ENCODE assay signal across 18 cellular contexts in genomic region chr12:11853126-11853525, GRCh38.
DNase-seq lines count a peak whose midpoint lies in the region; ATAC-seq and TF ChIP-seq lines count a peak whose summit lies in the region.
"Had no signal": no experiment of that assay in that cellular context is flagged by ENCODE, and none has a peak within 500 bp of the region (broad histone marks: within the 10 kb centered on the region; RNA-seq: fewer than 3 reads in every experiment).

No MANE protein-coding gene starts in this region.

- no peak overlapping the region for H2AFZ ChIP-seq in smooth muscle cell (ENCODE audit: low read depth)

- no peaks in the 10 kb centered on the region for H3K79me2 ChIP-seq in smooth muscle cell (ENCODE audit: low read depth)

- peaks cover 15 to 34% of the 10 kb centered on the region in 2 donors for H3K4me1 Mint-ChIP-seq in stimulated activated naive B cell treated with anti-CD40 and anti-IgM and Interleukin-4, amounts not matched to agents 10 μg/mL and 1 μg/mL and 100 μg/mL, for 72 hours

- no peak for ATAC-seq in gastroesophageal sphincter
- no peak for ATAC-seq in stimulated activated naive B cell treated with anti-CD40 and anti-IgM and Interleukin-4, amounts not matched to agents 10 μg/mL and 1 μg/mL and 100 μg/mL, for 72 hours (replicated peaks)
- ATAC-seq: activated T-cell treated with anti-CD3 and anti-CD28 coated beads, Interleukin-2, amount 50 U/mL, for 4 hours had no signal

- no peak for TF ChIP-seq POLR2A in gastroesophageal sphincter (IDR thresholded peaks at IDR 0.05)

- no peak overlapping the region for H3K27ac Mint-ChIP-seq in stimulated activated naive B cell treated with anti-CD40 and anti-IgM and Interleukin-4, amounts not matched to agents 10 μg/mL and 1 μg/mL and 100 μg/mL, for 72 hours
- H3K27ac Mint-ChIP-seq: HFFc6; memory B cell; T-helper 2 cell treated with Interferon-gamma antibody and Interleukin-4, amounts not matched to agents 5 μg/mL and 100 μg/mL, for 36 hours had no signal

- DNase-seq in NCI-H1694 treated with DMSO at 0.1 percent for 48 hours (lab: John Stamatoyannopoulos, UW) = peak; percentile 21
- no peak for DNase-seq in NCI-H1694 (lab: John Stamatoyannopoulos, UW)
- peak; percentile 46 for DNase-seq in NCI-H1417 treated with DMSO at 0.1 percent for 48 hours (lab: John Stamatoyannopoulos, UW)
- peak; percentile 74 for DNase-seq in NCI-H748 (lab: John Stamatoyannopoulos, UW; ENCODE audit: unreplicated experiment)
- DNase-seq in stimulated activated naive B cell treated with anti-CD40 and anti-IgM and Interleukin-4, amounts not matched to agents 10 μg/mL and 1 μg/mL and 100 μg/mL, for 72 hours = no peak
- DNase-seq in smooth muscle cell (lab: John Stamatoyannopoulos, UW; ENCODE audit: unreplicated experiment) = no peak
- no peak for DNase-seq in NCI-H526 treated with DMSO at 0.1 percent for 48 hours (lab: John Stamatoyannopoulos, UW)
- DNase-seq: activated CD4-positive, alpha-beta T cell treated with anti-CD3 and anti-CD28 coated beads, Interleukin-2, amount 50 U/mL, for 1 hour; activated T-cell treated with anti-CD3 and anti-CD28 coated beads, Interleukin-2, amount 50 U/mL, for 4 hours; glutamatergic neuron; HFFc6; immature natural killer cell; NCI-H524 treated with DMSO at 0.1 percent for 48 hours; nephron progenitor cell had no signal

- peaks cover 2 to 36% (median 3%) of the 10 kb centered on the region in 3 donors for H3K4me1 ChIP-seq in gastroesophageal sphincter
- H3K4me1 ChIP-seq in smooth muscle cell (ENCODE audit: low read depth) = peaks cover 3% of the 10 kb centered on the region

- H4K20me1 ChIP-seq in smooth muscle cell (ENCODE audit: low read depth) = peaks cover 10% of the 10 kb centered on the region

- H3K27me3 Mint-ChIP-seq in stimulated activated naive B cell treated with anti-CD40 and anti-IgM and Interleukin-4, amounts not matched to agents 10 μg/mL and 1 μg/mL and 100 μg/mL, for 72 hours = no peaks in the 10 kb centered on the region
- H3K27me3 Mint-ChIP-seq: memory B cell had no signal

- H3K4me3 Mint-ChIP-seq in stimulated activated naive B cell treated with anti-CD40 and anti-IgM and Interleukin-4, amounts not matched to agents 10 μg/mL and 1 μg/mL and 100 μg/mL, for 72 hours = no peak overlapping the region
- H3K4me3 Mint-ChIP-seq: activated T-cell treated with anti-CD3 and anti-CD28 coated beads, Interleukin-2, amount 50 U/mL, for 4 hours; HFFc6; immature natural killer cell; memory B cell; nephron progenitor cell; T-helper 2 cell treated with Interferon-gamma antibody and Interleukin-4, amounts not matched to agents 5 μg/mL and 100 μg/mL, for 36 hours had no signal

- H3K4me2 ChIP-seq in smooth muscle cell = no peak overlapping the region

- H3K4me3 ChIP-seq in gastroesophageal sphincter (no peak overlapping the region), smooth muscle cell (no peak overlapping the region)
- H3K4me3 ChIP-seq: suprapubic skin had no signal

- no peaks in the 10 kb centered on the region for H3K9me3 ChIP-seq in gastroesophageal sphincter
- no peaks in the 10 kb centered on the region for H3K9me3 ChIP-seq in smooth muscle cell (replicated peaks; ENCODE audit: low read depth)
- H3K9me3 ChIP-seq: suprapubic skin had no signal

- H3K36me3 ChIP-seq in gastroesophageal sphincter (peaks cover 0 to 51% of the 10 kb centered on the region in 2 donors), smooth muscle cell (ENCODE audit: low read depth) (peaks cover 3% of the 10 kb centered on the region)

- H3F3A ChIP-seq in smooth muscle cell (ENCODE audit: low read depth) = no peaks in the 10 kb centered on the region

- no peak for TF ChIP-seq CTCF in gastroesophageal sphincter (IDR thresholded peaks at IDR 0.05)
- no peak for TF ChIP-seq CTCF in smooth muscle cell (IDR thresholded peaks at IDR 0.05; ENCODE audit: borderline replicate concordance, insufficient read depth, poor library complexity, severe bottlenecking)

- no peak overlapping the region for H3K9ac ChIP-seq in smooth muscle cell (ENCODE audit: low read depth)

- peaks cover 39 to 55% of the 10 kb centered on the region in 2 donors for H3K36me3 Mint-ChIP-seq in stimulated activated naive B cell treated with anti-CD40 and anti-IgM and Interleukin-4, amounts not matched to agents 10 μg/mL and 1 μg/mL and 100 μg/mL, for 72 hours

- H3K27me3 ChIP-seq in gastroesophageal sphincter (no peaks in the 10 kb centered on the region), smooth muscle cell (ENCODE audit: low read depth) (no peaks in the 10 kb centered on the region)
- H3K27me3 ChIP-seq: suprapubic skin had no signal

- H3K27ac ChIP-seq in gastroesophageal sphincter (peak overlapping the region in 3 of 4 donors; percentile 45 to 62 (median 50)), smooth muscle cell (ENCODE audit: low read depth) (no peak overlapping the region)
- H3K27ac ChIP-seq: suprapubic skin had no signal

- WGBS in gastroesophageal sphincter (ENCODE audit: low coverage in 1 of 2), 2 donors = 79 to 84% methylated on average over 8 to 10 of the region's 12 CpGs
- 96% methylated on average over 12 of the region's 12 CpGs for WGBS in smooth muscle cell (ENCODE audit: low lambda C conversion rate)

- TF ChIP-seq EP300 in gastroesophageal sphincter (IDR thresholded peaks at IDR 0.05) = no peak

- no peaks in the 10 kb centered on the region for H3K9me3 Mint-ChIP-seq in stimulated activated naive B cell treated with anti-CD40 and anti-IgM and Interleukin-4, amounts not matched to agents 10 μg/mL and 1 μg/mL and 100 μg/mL, for 72 hours
- H3K9me3 Mint-ChIP-seq: activated T-cell treated with anti-CD3 and anti-CD28 coated beads, Interleukin-2, amount 50 U/mL, for 4 hours; HFFc6; immature natural killer cell; memory B cell; nephron progenitor cell; T-helper 2 cell treated with Interferon-gamma antibody and Interleukin-4, amounts not matched to agents 5 μg/mL and 100 μg/mL, for 36 hours had no signal

Comparison
In these comparisons a context has a peak if more than half of its experiments do, and no peak if none do; other contexts are left out.
1. DNase-seq: peak in NCI-H1694 treated with DMSO at 0.1 percent for 48 hours (single experiment), NCI-H1417 treated with DMSO at 0.1 percent for 48 hours (single experiment) and NCI-H748 (single experiment); none in NCI-H1694 (single experiment), stimulated activated naive B cell treated with anti-CD40 and anti-IgM and Interleukin-4, amounts not matched to agents 10 μg/mL and 1 μg/mL and 100 μg/mL, for 72 hours (single experiment), smooth muscle cell (single experiment) and NCI-H526 treated with DMSO at 0.1 percent for 48 hours (single experiment).